20 cellular contexts compared by ENCODE assay signal in genomic region chr15:79130535-79131130, GRCh38. TPM values are rescaled to one million over a fixed set of nuclear protein-coding genes. Genes with fewer than 3 reads are reported as not detected.
DNase-seq lines count a peak whose midpoint lies in the region; ATAC-seq and TF ChIP-seq lines count a peak whose summit lies in the region.
"Had no signal": no experiment of that assay in that cellular context is flagged by ENCODE, and none has a peak within 500 bp of the region (broad histone marks: within the 10 kb centered on the region; RNA-seq: fewer than 3 reads in every experiment).

No MANE protein-coding gene starts in this region.

- no peak for ATAC-seq in sciatic nerve
- no peak for ATAC-seq in Right ventricle myocardium inferior
- no peak for ATAC-seq in HG02678 (IDR thresholded peaks at IDR 0.05; ENCODE audit: unreplicated experiment)
- ATAC-seq: activated T-helper 17 cell treated with anti-CD3 and anti-CD28 coated beads, Interleukin-2, amount 50 U/mL, for 72 hours had no signal

- peaks cover 2% of the 10 kb centered on the region for H3K9me3 Mint-ChIP-seq in glutamatergic neuron (ENCODE audit: unreplicated experiment)
- H3K9me3 Mint-ChIP-seq: activated CD4-positive, alpha-beta T cell treated with anti-CD3 and anti-CD28 coated beads, Interleukin-2, amount 10 ng/mL, durations not matched to agents 7 days and 5 days; activated T-helper 17 cell treated with anti-CD3 and anti-CD28 coated beads, Interleukin-2, amount 50 U/mL, for 72 hours had no signal

- H3K36me3 Mint-ChIP-seq in glutamatergic neuron (ENCODE audit: unreplicated experiment): peaks cover 10% of the 10 kb centered on the region

- H3K27ac ChIP-seq in DOHH2 (ENCODE audit: low read depth, low read length): no peak overlapping the region
- H3K27ac ChIP-seq: vagina had no signal

- no peak overlapping the region for H3K4me2 ChIP-seq in DOHH2 (ENCODE audit: low read length)

- H3K27me3 ChIP-seq in DOHH2 (ENCODE audit: control insufficient read depth, low read length): peaks cover 11% of the 10 kb centered on the region; the same call in 1 of the 2 replicates
- H3K27me3 ChIP-seq: vagina had no signal

- no peak overlapping the region for H3K27ac Mint-ChIP-seq in glutamatergic neuron (ENCODE audit: unreplicated experiment)
- H3K27ac Mint-ChIP-seq: activated CD4-positive, alpha-beta T cell treated with anti-CD3 and anti-CD28 coated beads, Interleukin-2, amount 10 ng/mL, durations not matched to agents 7 days and 5 days; activated T-helper 17 cell treated with anti-CD3 and anti-CD28 coated beads, Interleukin-2, amount 50 U/mL, for 72 hours had no signal

- no peaks in the 10 kb centered on the region for H3K4me1 ChIP-seq in DOHH2 (ENCODE audit: control insufficient read depth, low read length)
- H3K4me1 ChIP-seq: vagina had no signal

- no peak overlapping the region for H3K4me3 Mint-ChIP-seq in glutamatergic neuron (ENCODE audit: unreplicated experiment)
- H3K4me3 Mint-ChIP-seq: activated CD4-positive, alpha-beta T cell treated with anti-CD3 and anti-CD28 coated beads, Interleukin-2, amount 10 ng/mL, durations not matched to agents 7 days and 5 days; activated T-helper 17 cell treated with anti-CD3 and anti-CD28 coated beads, Interleukin-2, amount 50 U/mL, for 72 hours had no signal

- TF ChIP-seq CTCF in DOHH2 (IDR thresholded peaks at IDR 0.05; ENCODE audit: low read depth, low read length, poor library complexity, severe bottlenecking) (peak; percentile 41), HFF-Myc (IDR thresholded peaks at IDR 0.05; ENCODE audit: low read depth, low read length, missing control alignments) (peak; percentile 12), glutamatergic neuron (IDR thresholded peaks at IDR 0.05; ENCODE audit: partially characterized antibody, unreplicated experiment) (peak; percentile 40)

- no peaks in the 10 kb centered on the region for H3K27me3 Mint-ChIP-seq in glutamatergic neuron (ENCODE audit: unreplicated experiment)

- H3K9me2 ChIP-seq in DOHH2 (replicated peaks; ENCODE audit: control insufficient read depth, low read length): no peaks in the 10 kb centered on the region

- H3K79me2 ChIP-seq in DOHH2 (ENCODE audit: control insufficient read depth, low read length): no peaks in the 10 kb centered on the region

- H3F3A ChIP-seq in DOHH2 (ENCODE audit: control insufficient read depth, insufficient read depth): no peaks in the 10 kb centered on the region

- intact Hi-C loops in sciatic nerve (cut with DNase I): no loop called here
- intact Hi-C loops in Right ventricle myocardium inferior (cut with DNase I): no loop called here

- DNase-seq in HFF-Myc (ENCODE audit: extremely low read depth, low read depth) (no peak), SK-MEL-5 (ENCODE audit: low read depth, low spot score) (peak; percentile 20), glutamatergic neuron (no peak), sciatic nerve (ENCODE audit: low spot score) (no peak), ureter (ENCODE audit: low spot score) (no peak), Right ventricle myocardium inferior (ENCODE audit: missing footprints) (no peak)
- DNase-seq: activated CD4-positive, alpha-beta T cell treated with anti-CD3 and anti-CD28 coated beads, Interleukin-2, amount 10 ng/mL, durations not matched to agents 7 days and 5 days; aorta; DND-41; foreskin fibroblast; islet precursor cell; OCI-M1; retina; stimulated activated CD4-positive, alpha-beta T cell treated with anti-CD3 and anti-CD28 coated beads, Interleukin-4, amount 100 ng/mL, for 4 hours; stimulated activated naive CD4-positive, alpha-beta T cell treated with Interleukin-2 at 50 U/mL for 16 hours; T-helper 2 cell had no signal

- H3K36me3 ChIP-seq in DOHH2 (ENCODE audit: control insufficient read depth, low read length): no peaks in the 10 kb centered on the region
- H3K36me3 ChIP-seq: vagina had no signal

- H3K4me1 Mint-ChIP-seq in glutamatergic neuron (ENCODE audit: low read depth, unreplicated experiment): no peaks in the 10 kb centered on the region
- H3K4me1 Mint-ChIP-seq: activated CD4-positive, alpha-beta T cell treated with anti-CD3 and anti-CD28 coated beads, Interleukin-2, amount 10 ng/mL, durations not matched to agents 7 days and 5 days; activated T-helper 17 cell treated with anti-CD3 and anti-CD28 coated beads, Interleukin-2, amount 50 U/mL, for 72 hours had no signal

- in situ Hi-C loops in SK-MEL-5 (cut with HindIII; ENCODE audit: low pct_unique_long_range_greater_than_20kb, low sequenced_read_pairs): no loop called here

- no peaks in the 10 kb centered on the region for H3K9me3 ChIP-seq in DOHH2 (ENCODE audit: control insufficient read depth, insufficient read depth, low read length)
- H3K9me3 ChIP-seq: vagina had no signal

- H4K20me1 ChIP-seq in DOHH2 (ENCODE audit: control insufficient read depth, insufficient read depth, low read depth, low read length): no peaks in the 10 kb centered on the region

- H3K4me3 ChIP-seq in DOHH2 (ENCODE audit: low read length) (no peak overlapping the region), HFF-Myc (replicated peaks; ENCODE audit: low read depth, low read length) (no peak overlapping the region)
- H3K4me3 ChIP-seq: vagina had no signal

RNA-seq across cellular contexts. Expression of gene RASGRF1, which starts 40.1 kb away (rescaled TPM):
- 0.37 and 0.45 TPM in 2 replicates for total RNA-seq in SK-MEL-5 (2014; rRNA removed; shearing (Covaris generic))
- polyA plus RNA-seq in SK-MEL-5 (2015; cell fraction: cytosol; rRNA removed): 0.15 and 0.17 TPM in 2 replicates
- polyA plus RNA-seq in SK-MEL-5 (2015; cell fraction: nucleus; rRNA removed): not detected in 2 replicates
- total RNA-seq in glutamatergic neuron (ENCODE audit: unreplicated experiment) (0.32 TPM), sciatic nerve (3.0 TPM), ureter (2.1 TPM), Right ventricle myocardium inferior (not detected)
- total RNA-seq: activated CD4-positive, alpha-beta T cell treated with anti-CD3 and anti-CD28 coated beads, Interleukin-2, amount 10 ng/mL, durations not matched to agents 7 days and 5 days; activated T-helper 17 cell treated with anti-CD3 and anti-CD28 coated beads, Interleukin-2, amount 50 U/mL, for 72 hours; vagina had no signal
- polyA plus RNA-seq: aorta had no signal
